Comparison of ENCODE assay signal across 8 cellular contexts in the genomic region with DNA sequence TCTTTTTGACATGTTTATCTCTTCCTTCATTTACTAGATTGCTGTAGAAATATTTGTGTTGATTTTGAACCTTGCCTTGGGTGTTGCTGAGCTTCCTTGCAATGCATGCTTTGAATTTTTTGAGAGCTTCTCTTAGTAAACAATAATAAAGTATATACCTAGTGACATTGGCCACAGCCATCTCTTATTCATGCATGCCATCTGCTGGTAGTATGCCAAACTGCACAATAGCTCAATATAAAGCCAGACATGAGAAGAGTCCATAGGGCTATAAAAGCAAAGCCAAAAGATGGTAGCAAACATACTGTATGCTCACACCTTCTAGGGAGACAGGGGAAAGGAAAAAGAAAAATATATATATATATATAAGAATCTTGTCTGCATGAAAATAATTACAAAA. TPM values are rescaled to one million over a fixed set of nuclear protein-coding genes. Genes with fewer than 3 reads are reported as not detected.
A peak's percentile ranks its signal among the peaks of the same experiment; 100 is the strongest.
DNase-seq lines count a peak whose midpoint lies in the region; ATAC-seq, FAIRE-seq and TF ChIP-seq lines count a peak whose summit lies in the region.

No MANE protein-coding gene starts in this region.

- FAIRE-seq in A204.1 (lab: Jason Lieb, UNC): peak; percentile 84

- H3K36me3 Mint-ChIP-seq in endodermal cell (ENCODE audit: low read depth): no peaks in the 10 kb centered on the region

- H3K27ac ChIP-seq in endodermal cell (ENCODE audit: low read depth, low read length) (no peak overlapping the region), neutrophil (no peak overlapping the region)

- H3K4me1 ChIP-seq in endodermal cell (ENCODE audit: control insufficient read depth, insufficient read depth, low read length) (no peaks in the 10 kb centered on the region), neutrophil (ENCODE audit: control insufficient read depth in 1 of 2, insufficient read depth in 1 of 2, low read depth in 1 of 2, low read length in 1 of 2) (no peaks in the 10 kb centered on the region)

- no peak overlapping the region for H3K9ac ChIP-seq in endodermal cell (ENCODE audit: extremely low read depth, low read length, poor library complexity, severe bottlenecking)

- H3K9me3 ChIP-seq in endodermal cell (ENCODE audit: control insufficient read depth, low read length) (peaks cover 30% of the 10 kb centered on the region), neutrophil (peaks cover 3% of the 10 kb centered on the region)

- no peak overlapping the region for H3K27ac Mint-ChIP-seq in endodermal cell

- TF ChIP-seq CTCF in endodermal cell (conservative IDR thresholded peaks at IDR 0.05): peak; percentile 84
- peak; percentile 60 for TF ChIP-seq CTCF in neutrophil (IDR thresholded peaks at IDR 0.05)

- no peak overlapping the region for H3K4me3 Mint-ChIP-seq in endodermal cell

- H3K27me3 ChIP-seq in endodermal cell (ENCODE audit: control insufficient read depth, insufficient read depth, low read length, poor library complexity, severe bottlenecking) (no peaks in the 10 kb centered on the region), neutrophil (no peaks in the 10 kb centered on the region)

- no peaks in the 10 kb centered on the region for H3K36me3 ChIP-seq in endodermal cell (ENCODE audit: control insufficient read depth, insufficient read depth, low read length)
- H3K36me3 ChIP-seq in neutrophil: no peaks in the 10 kb centered on the region

- no peak overlapping the region for H3K4me3 ChIP-seq in endodermal cell (ENCODE audit: low read length)
- H3K4me3 ChIP-seq in neutrophil (ENCODE audit: low read depth in 1 of 2, low read length in 1 of 2): no peak overlapping the region

- ATAC-seq in HG03571 (IDR thresholded peaks at IDR 0.05; ENCODE audit: unreplicated experiment): no peak

- peaks cover 46% of the 10 kb centered on the region for H3K9me3 Mint-ChIP-seq in endodermal cell

- no peaks in the 10 kb centered on the region for H3K4me1 Mint-ChIP-seq in endodermal cell

- DNase-seq in GM03348 (ENCODE audit: low spot score) (peak; percentile 59), NCI-H146 treated with DMSO at 0.1 percent for 48 hours (lab: John Stamatoyannopoulos, UW; ENCODE audit: unreplicated experiment) (peak; percentile 30), T-helper 9 cell (peak; percentile 19), endodermal cell (peak; percentile 65), amniotic stem cell (lab: John Stamatoyannopoulos, UW) (no peak)

- peaks cover 3% of the 10 kb centered on the region for H3K27me3 Mint-ChIP-seq in endodermal cell (ENCODE audit: insufficient read depth)

RNA-seq across cellular contexts. Expression of gene ZSCAN5A, which starts 18.9 kb away (rescaled TPM):
- total RNA-seq in endodermal cell: 10 to 100 TPM; 11.9 to 20.8 TPM
- 10.3 TPM for polyA plus RNA-seq in endodermal cell (2013, experiment 1 of 2)
- polyA plus RNA-seq in endodermal cell (2013, experiment 2 of 2): 10.5 TPM

RNA-seq across cellular contexts. Expression of gene ZNF582, which starts 59.8 kb away (rescaled TPM):
- total RNA-seq in endodermal cell: 1 to 10 TPM; 6.4 to 6.8 TPM
- 5.6 TPM for polyA plus RNA-seq in endodermal cell (2013, experiment 1 of 2)
- polyA plus RNA-seq in endodermal cell (2013, experiment 2 of 2): 4.1 TPM
